17 cellular contexts compared by ENCODE assay signal in the genomic region with DNA sequence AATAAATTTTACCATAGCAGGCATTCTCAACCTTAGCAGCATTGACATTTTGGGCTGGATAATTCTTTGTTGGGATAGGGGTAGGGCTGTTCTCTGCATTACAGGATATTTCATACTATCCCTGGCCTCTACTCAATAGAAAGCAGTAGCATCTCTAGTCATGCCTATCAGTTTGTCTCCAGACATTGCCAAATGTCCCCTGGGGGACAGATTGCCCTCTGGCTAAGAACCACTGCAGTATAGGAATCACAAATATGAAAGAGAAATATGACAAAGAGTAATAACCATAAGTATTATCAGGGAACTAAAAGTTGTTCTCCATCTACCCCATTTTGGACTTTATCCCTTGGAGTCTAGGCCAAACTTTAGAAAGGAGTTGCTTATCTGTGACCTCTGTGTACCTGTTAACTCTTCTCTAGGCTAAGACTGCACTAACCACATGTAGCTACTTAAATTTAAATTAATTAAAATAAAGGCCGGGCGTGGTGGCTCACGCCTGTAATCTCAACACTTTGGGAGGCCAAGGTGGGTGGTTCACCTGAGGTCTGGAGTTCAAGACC.
DNase-seq lines count a peak whose midpoint lies in the region; ATAC-seq, FAIRE-seq and TF ChIP-seq lines count a peak whose summit lies in the region.
"Had no signal": no experiment of that assay in that cellular context is flagged by ENCODE, and none has a peak within 500 bp of the region (broad histone marks: within the 10 kb centered on the region; RNA-seq: fewer than 3 reads in every experiment).

No MANE protein-coding gene starts in this region.

- no peak overlapping the region for H2BK5ac ChIP-seq in trophoblast cell (ENCODE audit: low read depth, low read length, poor library complexity)

- DNase-seq in Panc1 (ENCODE audit: low read depth, low spot score), result no peak
- DNase-seq in GM12878 (ENCODE audit: low read depth, low spot score), result no peak
- peak; percentile 93 to 99 for DNase-seq in trophoblast cell
- DNase-seq in COLO829 (ENCODE audit: low spot score), result no peak
- DNase-seq in NCI-H146 (lab: John Stamatoyannopoulos, UW), result no peak
- DNase-seq: ACHN; CD4-positive, alpha-beta T cell; DMS153; DMS79; GDM1; GOT3; H7; HFFc6 had no signal

- intact Hi-C loops in Panc1 (cut with micrococcal nuclease; ENCODE audit: unreplicated experiment) (no loop called here), GM12878 (cut with micrococcal nuclease; ENCODE audit: unreplicated experiment) (no loop called here)

- no peak overlapping the region for H2AK5ac ChIP-seq in trophoblast cell (ENCODE audit: low read length)

- peaks cover 2% of the 10 kb centered on the region for H3K79me1 ChIP-seq in trophoblast cell (ENCODE audit: low read length)

- H3K18ac ChIP-seq in trophoblast cell (ENCODE audit: low read length), result no peak overlapping the region

- H3K14ac ChIP-seq in trophoblast cell (ENCODE audit: low read length), result no peak overlapping the region

- peaks cover 9% of the 10 kb centered on the region for H3K4me1 ChIP-seq in Panc1 (ENCODE audit: control insufficient read depth, insufficient read depth, low read length)
- no peaks in the 10 kb centered on the region for H3K4me1 ChIP-seq in GM12878 (ENCODE audit: control insufficient read depth, insufficient read depth, low read length)
- no peaks in the 10 kb centered on the region for H3K4me1 ChIP-seq in trophoblast cell (ENCODE audit: control insufficient read depth in 1 of 2, insufficient read depth in 2 of 2, low read length in 2 of 2)

- no peak overlapping the region for H3K4me3 ChIP-seq in Panc1 (ENCODE audit: low read depth in 2 of 2, low read length in 2 of 2)
- no peak overlapping the region for H3K4me3 ChIP-seq in GM12878
- H3K4me3 ChIP-seq in trophoblast cell (ENCODE audit: low read depth, low read length), result no peak overlapping the region

- POLR2A ChIA-PET in Panc1 (lab: Charles Lee), result interaction anchor here (0.5 kb wide), 1 partner anchor 15 kb away, joined by 10 read pairs; no protein-coding TSS in a partner anchor
- POLR2A ChIA-PET in GM12878 (lab: Charles Lee), result interaction anchor here (0.6 to 1.1 kb wide), 2 partner anchors 27 to 215 kb away, joined by 3 to 4 read pairs; no protein-coding TSS in a partner anchor

- TF ChIP-seq EP300 in GM12878 (IDR thresholded peaks at IDR 0.05; ENCODE audit: borderline replicate concordance in 1 of 2, control insufficient read depth in 1 of 2, low read depth in 2 of 2, low read length in 2 of 2), result no peak

- no peak overlapping the region for H4K12ac ChIP-seq in trophoblast cell (ENCODE audit: low read depth, low read length)

- RAD21 ChIA-PET in GM12878 (lab: Charles Lee; ENCODE audit: unreplicated experiment), result no interaction called here

- no peaks in the 10 kb centered on the region for H3K27me3 ChIP-seq in Panc1 (ENCODE audit: control insufficient read depth, insufficient read depth, low read length)
- no peaks in the 10 kb centered on the region for H3K27me3 ChIP-seq in GM12878 (replicated peaks in 1 of 2; ENCODE audit: control insufficient read depth in 2 of 2, insufficient read depth in 2 of 2, low read length in 1 of 2)
- no peaks in the 10 kb centered on the region for H3K27me3 ChIP-seq in trophoblast cell (ENCODE audit: insufficient read depth, low read length)

- H4K20me1 ChIP-seq in GM12878 (ENCODE audit: control insufficient read depth, insufficient read depth), result no peaks in the 10 kb centered on the region

- SMC1A ChIA-PET in GM12878 (lab: Charles Lee; ENCODE audit: uncharacterized antibody, unreplicated experiment), result interaction anchor here (1.2 to 1.4 kb wide), 2 partner anchors 9 to 402 kb away, joined by 3 to 4 read pairs; no protein-coding TSS in a partner anchor

- TF ChIP-seq POLR2A in GM12878 (IDR thresholded peaks at IDR 0.05; ENCODE audit: low read depth, low read length), result no peak

- no peak overlapping the region for H4K91ac ChIP-seq in trophoblast cell (ENCODE audit: low read depth, low read length)

- 100% methylated on average over 3 of the region's 3 CpGs for WGBS in GM12878 (ENCODE audit: insufficient coverage, insufficient replicate concordance, low lambda C conversion rate, missing lambda C conversion rate)
- WGBS in trophoblast cell (ENCODE audit: extremely low coverage, insufficient coverage, insufficient read length), result no CpG with 5 or more reads among the region's 3 CpGs

- BruUV-seq in Panc1 (replicated peaks; lab: Mats Ljungman, UMichigan), result TSS peak; percentile 9
- TSS peak; percentile 48 for BruUV-seq in GM12878 (replicated peaks; lab: Mats Ljungman, UMichigan)

- CTCF ChIA-PET in Panc1 (lab: Charles Lee) (no interaction called here), GM12878 (lab: Yijun Ruan, JAX) (interaction anchor here (1.6 kb wide), 1 partner anchor 127 kb away, joined by 3 read pairs; no protein-coding TSS in a partner anchor)

- no peak for ATAC-seq in Panc1
- no peak for ATAC-seq in GM12878
- ATAC-seq in HG03457 (IDR thresholded peaks at IDR 0.05; ENCODE audit: unreplicated experiment), result no peak
- ATAC-seq: HCT116 had no signal

- TF ChIP-seq RAD21 in GM12878 (IDR thresholded peaks at IDR 0.05; ENCODE audit: insufficient read depth, low read depth, low read length), result no peak

- no peak for TF ChIP-seq CTCF in Panc1 (IDR thresholded peaks at IDR 0.05)
- no peak for TF ChIP-seq CTCF in GM12878 (IDR thresholded peaks at IDR 0.05 in 2 of 3, conservative IDR thresholded peaks at IDR 0.05 in 1 of 3; ENCODE audit: control insufficient read depth in 2 of 3, extremely low read depth in 1 of 3, insufficient read depth in 1 of 3, low read depth in 3 of 3, low read length in 3 of 3)

- no peaks in the 10 kb centered on the region for H3K79me2 ChIP-seq in GM12878 (ENCODE audit: control insufficient read depth, insufficient read depth, low read length)
- no peaks in the 10 kb centered on the region for H3K79me2 ChIP-seq in trophoblast cell (ENCODE audit: control insufficient read depth, insufficient read depth, low read length, poor library complexity)

- no peak overlapping the region for H2BK120ac ChIP-seq in trophoblast cell (ENCODE audit: insufficient read depth, low read length, poor library complexity)

- no peak overlapping the region for H2BK12ac ChIP-seq in trophoblast cell (ENCODE audit: low read length)

- H3K36me3 ChIP-seq in Panc1 (ENCODE audit: control insufficient read depth, insufficient read depth, low read length) (peaks cover 2% of the 10 kb centered on the region; the same call in 1 of the 2 replicates), GM12878 (ENCODE audit: control insufficient read depth in 2 of 2, insufficient read depth in 2 of 2, low read length in 1 of 2) (peaks cover 0 to 4% of the 10 kb centered on the region in 2 experiments; a peak in 1 of 4 replicates), trophoblast cell (ENCODE audit: control insufficient read depth in 1 of 2, insufficient read depth in 2 of 2, low read length in 2 of 2) (peaks cover 1 to 4% of the 10 kb centered on the region in 2 experiments)

- H3K4me2 ChIP-seq in GM12878 (ENCODE audit: control insufficient read depth, insufficient read depth) (no peak overlapping the region), trophoblast cell (ENCODE audit: low read length) (no peak overlapping the region)

- no peak overlapping the region for H4K8ac ChIP-seq in trophoblast cell (ENCODE audit: low read depth, low read length)

- H3K9ac ChIP-seq in GM12878 (ENCODE audit: control insufficient read depth, insufficient read depth, low read length) (no peak overlapping the region), trophoblast cell (ENCODE audit: low read length) (no peak overlapping the region)

- no peak for FAIRE-seq in GM12878 (lab: Jason Lieb, UNC)
- FAIRE-seq: A204.1 had no signal

- in situ Hi-C loops in Panc1 (cut with HindIII; ENCODE audit: low pct_unique_long_range_greater_than_20kb, low sequenced_read_pairs), result no loop called here
- in situ Hi-C loops in GM12878 (cut with MboI), result no loop called here

- H3K9me3 ChIP-seq in Panc1 (ENCODE audit: control insufficient read depth, insufficient read depth, low read depth, low read length), result no peaks in the 10 kb centered on the region
- H3K9me3 ChIP-seq in GM12878 (replicated peaks; ENCODE audit: control insufficient read depth, insufficient read depth, low read length), result no peaks in the 10 kb centered on the region
- no peaks in the 10 kb centered on the region for H3K9me3 ChIP-seq in trophoblast cell (ENCODE audit: insufficient read depth, low read depth, low read length)

- H3K27ac ChIP-seq in Panc1 (ENCODE audit: low read length) (no peak overlapping the region), GM12878 (ENCODE audit: control insufficient read depth, insufficient read depth) (no peak overlapping the region), trophoblast cell (ENCODE audit: low read depth, low read length) (no peak overlapping the region)
- H3K27ac ChIP-seq: C4-2B had no signal

- no peak overlapping the region for H3K23ac ChIP-seq in trophoblast cell (ENCODE audit: low read length)

- H2AFZ ChIP-seq in GM12878 (ENCODE audit: control insufficient read depth, low read depth, low read length), result no peak overlapping the region
- H2AFZ ChIP-seq in trophoblast cell (ENCODE audit: insufficient read depth, low read length, poor library complexity), result no peak overlapping the region

- no peak overlapping the region for H3K4ac ChIP-seq in trophoblast cell (ENCODE audit: low read depth, low read length)

TF ChIP-seq in GM12878, 131 proteins besides CTCF, POLR2A, EP300 and RAD21 (continues in another document):
- TF ChIP-seq CHD4 (IDR thresholded peaks at IDR 0.05), result no peak
- TF ChIP-seq CHD2 (IDR thresholded peaks at IDR 0.05; ENCODE audit: borderline replicate concordance, low read depth, low read length), result no peak
- TF ChIP-seq SIX5 (IDR thresholded peaks at IDR 0.05; ENCODE audit: low read depth, low read length, severe bottlenecking), result no peak
- TF ChIP-seq STAT3 (IDR thresholded peaks at IDR 0.05; ENCODE audit: low read depth, low read length), result no peak
- no peak for TF ChIP-seq ZSCAN29 (IDR thresholded peaks at IDR 0.05)
- no peak for TF ChIP-seq MTA3 (IDR thresholded peaks at IDR 0.05; ENCODE audit: borderline replicate concordance, low read length)
- TF ChIP-seq, protein P1, sequence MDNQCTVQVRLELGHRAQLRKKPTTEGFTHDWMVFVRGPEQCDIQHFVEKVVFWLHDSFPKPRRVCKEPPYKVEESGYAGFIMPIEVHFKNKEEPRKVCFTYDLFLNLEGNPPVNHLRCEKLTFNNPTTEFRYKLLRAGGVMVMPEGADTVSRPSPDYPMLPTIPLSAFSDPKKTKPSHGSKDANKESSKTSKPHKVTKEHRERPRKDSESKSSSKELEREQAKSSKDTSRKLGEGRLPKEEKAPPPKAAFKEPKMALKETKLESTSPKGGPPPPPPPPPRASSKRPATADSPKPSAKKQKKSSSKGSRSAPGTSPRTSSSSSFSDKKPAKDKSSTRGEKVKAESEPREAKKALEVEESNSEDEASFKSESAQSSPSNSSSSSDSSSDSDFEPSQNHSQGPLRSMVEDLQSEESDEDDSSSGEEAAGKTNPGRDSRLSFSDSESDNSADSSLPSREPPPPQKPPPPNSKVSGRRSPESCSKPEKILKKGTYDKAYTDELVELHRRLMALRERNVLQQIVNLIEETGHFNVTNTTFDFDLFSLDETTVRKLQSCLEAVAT (IDR thresholded peaks at IDR 0.05), result no peak
- no peak for TF ChIP-seq RAD51 (IDR thresholded peaks at IDR 0.05)
- TF ChIP-seq CBFB (IDR thresholded peaks at IDR 0.05; ENCODE audit: low read depth), result no peak

Comparison
In these comparisons a context has a peak if more than half of its experiments do, and no peak if none do; other contexts are left out.
1. DNase-seq: peak in trophoblast cell (2 of 2); none in Panc1 (single experiment), GM12878 (single experiment), COLO829 (single experiment) and NCI-H146 (single experiment).